In genomic region chr5:22480305-22480704, GRCh38 we compare ENCODE assay signal across 8 cellular contexts.
"Had no signal": no experiment of that assay in that cellular context is flagged by ENCODE, and none has a peak within 500 bp of the region (broad histone marks: within the 10 kb centered on the region; RNA-seq: fewer than 3 reads in every experiment).

No MANE protein-coding gene starts in this region.

- H3K36me3 Mint-ChIP-seq: IgD-negative memory B cell had no signal

- H3K4me2 ChIP-seq: KMS-11 had no signal

- ATAC-seq: HepG2, K562 had no signal

- H3K27ac ChIP-seq: HL-60, KMS-11 had no signal

- DNase-seq: IMR-90, KBM-7, KG1 had no signal

- H3K4me1 Mint-ChIP-seq: IgD-negative memory B cell had no signal

- H3K4me3 ChIP-seq: K562 had no signal

- H3K27me3 Mint-ChIP-seq: IgD-negative memory B cell had no signal

- H3K4me3 Mint-ChIP-seq: IgD-negative memory B cell had no signal

- H3K27ac Mint-ChIP-seq: IgD-negative memory B cell had no signal
